ENCODE assay signal across 15 cellular contexts in the genomic region with DNA sequence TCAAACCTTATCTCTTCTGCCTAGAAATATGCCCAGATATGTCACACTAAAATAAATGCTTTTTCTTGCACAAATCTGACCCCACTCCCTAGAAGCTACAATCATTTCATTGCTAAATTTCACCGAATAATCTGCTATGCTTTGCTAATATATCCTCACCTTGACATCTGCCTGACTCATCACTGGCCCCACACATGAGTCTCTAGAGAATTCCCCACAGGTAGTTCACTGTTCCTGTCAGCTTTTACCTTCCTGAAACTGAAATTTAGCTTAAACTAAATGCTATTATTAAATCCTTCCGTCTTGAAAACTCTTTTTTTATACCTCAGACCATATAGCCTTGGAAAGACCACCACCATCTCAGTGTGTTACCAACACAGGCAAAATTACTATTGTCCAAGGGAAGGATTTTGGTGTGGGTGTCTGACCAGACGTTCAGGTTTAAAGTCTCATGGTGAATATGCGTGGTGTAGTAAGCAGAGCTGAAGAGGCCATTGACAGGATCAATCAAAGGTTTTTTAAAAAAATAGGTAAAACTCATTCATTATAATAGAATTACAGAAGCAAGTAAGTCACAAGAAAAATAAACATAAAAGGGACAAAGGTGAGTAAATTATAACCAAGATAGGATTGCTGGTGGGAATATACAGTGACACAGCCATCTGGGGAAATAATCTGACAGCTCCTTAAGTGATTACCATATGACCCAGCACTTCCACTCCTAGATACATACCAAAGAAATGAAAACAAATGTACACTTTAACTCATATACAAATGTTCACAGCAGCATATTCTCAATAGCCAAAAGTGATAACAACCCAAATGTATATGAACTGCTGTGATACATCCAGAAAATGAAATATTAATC.
DNase-seq lines count a peak whose midpoint lies in the region; ATAC-seq, FAIRE-seq and TF ChIP-seq lines count a peak whose summit lies in the region.
"Had no signal": no experiment of that assay in that cellular context is flagged by ENCODE, and none has a peak within 500 bp of the region (broad histone marks: within the 10 kb centered on the region; RNA-seq: fewer than 3 reads in every experiment).

No MANE protein-coding gene starts in this region.

- BruUV-seq in A673 (replicated peaks; lab: Mats Ljungman, UMichigan) = no TSS peak

- H3K4me3 ChIP-seq in testis = no peak overlapping the region
- H3K4me3 ChIP-seq in A673 (ENCODE audit: low read depth, low read length, poor library complexity, severe bottlenecking) = no peak overlapping the region
- H3K4me3 ChIP-seq: lower lobe of right lung had no signal

- no peak for DNase-seq in GM12892 (ENCODE audit: insufficient read length)
- DNase-seq in central memory CD8-positive, alpha-beta T cell (ENCODE audit: low spot score in 2 of 2) = no peak
- DNase-seq in testis = no peak
- no peak for DNase-seq in A673 (ENCODE audit: low spot score)
- DNase-seq in NCI-H510A (lab: John Stamatoyannopoulos, UW) = no peak
- DNase-seq: activated CD4-positive, alpha-beta T cell treated with anti-CD3 and anti-CD28 coated beads, Interleukin-2, amount 10 ng/mL, durations not matched to agents 24 days and 14 days; activated gamma-delta T cell treated with Interleukin-2 at 50 U/mL for 16 hours; hippocampal formation; lower lobe of right lung; NCI-H1092; NCI-H510A treated with DMSO at 0.1 percent for 48 hours had no signal

- H3K27ac ChIP-seq in testis (no peak overlapping the region), A673 (ENCODE audit: low read depth, low read length, poor library complexity, severe bottlenecking) (no peak overlapping the region)
- H3K27ac ChIP-seq: lower lobe of right lung had no signal

- ATAC-seq in GM19351 (IDR thresholded peaks at IDR 0.05; ENCODE audit: unreplicated experiment) (peak; percentile 57), HG03108 (IDR thresholded peaks at IDR 0.05; ENCODE audit: unreplicated experiment) (peak; percentile 72), HG03139 (IDR thresholded peaks at IDR 0.05; ENCODE audit: unreplicated experiment) (no peak)
- no peak for ATAC-seq in central memory CD8-positive, alpha-beta T cell (replicated peaks; ENCODE audit: extremely low read depth, poor library complexity, severe bottlenecking)
- ATAC-seq: lower lobe of right lung had no signal

- peak; percentile 5 for FAIRE-seq in GM12892 (lab: Jason Lieb, UNC)

- H3K9me3 ChIP-seq in testis = no peaks in the 10 kb centered on the region
- no peaks in the 10 kb centered on the region for H3K9me3 ChIP-seq in A673 (ENCODE audit: low read depth, low read length, poor library complexity, severe bottlenecking)
- H3K9me3 ChIP-seq: lower lobe of right lung had no signal

- POLR2A ChIA-PET in A673 (lab: Charles Lee; ENCODE audit: low non-redundant PET) = no interaction called here

- peak overlapping the region; percentile 26 for H3K27ac Mint-ChIP-seq in central memory CD8-positive, alpha-beta T cell (ENCODE audit: low read depth)
- H3K27ac Mint-ChIP-seq: activated CD4-positive, alpha-beta T cell treated with anti-CD3 and anti-CD28 coated beads, Interleukin-2, amount 10 ng/mL, durations not matched to agents 24 days and 14 days; B cell had no signal

- H3K9me3 Mint-ChIP-seq in central memory CD8-positive, alpha-beta T cell = no peaks in the 10 kb centered on the region
- H3K9me3 Mint-ChIP-seq: activated CD4-positive, alpha-beta T cell treated with anti-CD3 and anti-CD28 coated beads, Interleukin-2, amount 10 ng/mL, durations not matched to agents 24 days and 14 days had no signal

- intact Hi-C loops in testis (cut with DNase I; ENCODE audit: low total_unique reads) (no loop called here), A673 (cut with micrococcal nuclease; ENCODE audit: unreplicated experiment) (no loop called here)

- 79 to 88% methylated on average over 4 of the region's 4 CpGs for WGBS in testis, 2 donors

- H3K4me3 Mint-ChIP-seq in central memory CD8-positive, alpha-beta T cell = no peak overlapping the region
- H3K4me3 Mint-ChIP-seq: activated CD4-positive, alpha-beta T cell treated with anti-CD3 and anti-CD28 coated beads, Interleukin-2, amount 10 ng/mL, durations not matched to agents 24 days and 14 days; B cell had no signal

- peaks cover 46% of the 10 kb centered on the region for H3K4me1 Mint-ChIP-seq in central memory CD8-positive, alpha-beta T cell

- CTCF ChIA-PET in A673 (lab: Charles Lee) = no interaction called here

- H3K36me3 ChIP-seq in testis (ENCODE audit: low read depth, missing control alignments) (no peaks in the 10 kb centered on the region), A673 (ENCODE audit: insufficient read depth, low read length, poor library complexity, severe bottlenecking) (no peaks in the 10 kb centered on the region)
- H3K36me3 ChIP-seq: lower lobe of right lung had no signal

- no peaks in the 10 kb centered on the region for H3K27me3 Mint-ChIP-seq in central memory CD8-positive, alpha-beta T cell
- H3K27me3 Mint-ChIP-seq: activated CD4-positive, alpha-beta T cell treated with anti-CD3 and anti-CD28 coated beads, Interleukin-2, amount 10 ng/mL, durations not matched to agents 24 days and 14 days; B cell had no signal

- H3K27me3 ChIP-seq in testis = no peaks in the 10 kb centered on the region
- no peaks in the 10 kb centered on the region for H3K27me3 ChIP-seq in A673 (replicated peaks; ENCODE audit: insufficient read depth, low read depth, low read length, poor library complexity)

- no peak for TF ChIP-seq POLR2A in GM12892 (IDR thresholded peaks at IDR 0.05; ENCODE audit: low read depth, low read length)
- TF ChIP-seq POLR2A in testis (IDR thresholded peaks at IDR 0.05) = no peak

- peaks cover 2% of the 10 kb centered on the region for H3K36me3 Mint-ChIP-seq in central memory CD8-positive, alpha-beta T cell (ENCODE audit: insufficient read depth)

- no peaks in the 10 kb centered on the region for H3K4me1 ChIP-seq in testis
- no peaks in the 10 kb centered on the region for H3K4me1 ChIP-seq in A673 (ENCODE audit: insufficient read depth, low read length, poor library complexity, severe bottlenecking)
- H3K4me1 ChIP-seq: lower lobe of right lung had no signal

- TF ChIP-seq CTCF in testis (IDR thresholded peaks at IDR 0.05) = no peak
- no peak for TF ChIP-seq CTCF in A673 (conservative IDR thresholded peaks at IDR 0.05; ENCODE audit: low read depth, low read length)

Comparison
In these comparisons a context has a peak if more than half of its experiments do, and no peak if none do; other contexts are left out.
1. ATAC-seq: peak in GM19351 (single experiment) and HG03108 (single experiment); none in central memory CD8-positive, alpha-beta T cell (single experiment) and HG03139 (single experiment).